Comparison of ENCODE assay signal across 19 cellular contexts in the genomic region with DNA sequence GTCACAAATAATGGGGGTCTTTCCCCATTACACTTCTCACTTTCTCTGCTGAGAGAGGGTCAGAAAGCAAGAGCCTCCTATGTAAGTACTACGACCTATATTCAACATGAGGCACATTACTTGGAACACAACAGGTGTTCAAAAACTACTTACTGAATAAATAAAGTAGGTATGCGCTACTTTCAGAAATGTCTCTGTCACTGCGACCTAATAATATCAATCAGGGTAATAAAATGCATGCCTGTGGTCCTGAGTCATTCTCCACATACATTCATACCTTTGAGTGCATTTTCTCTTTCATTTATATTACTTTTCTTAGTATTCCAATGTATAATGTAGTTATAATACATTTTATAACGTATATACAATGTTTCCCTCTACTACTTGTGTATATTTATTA.
"Had no signal": no experiment of that assay in that cellular context is flagged by ENCODE, and none has a peak within 500 bp of the region (broad histone marks: within the 10 kb centered on the region; RNA-seq: fewer than 3 reads in every experiment).

No MANE protein-coding gene starts in this region.

- H3K4me3 Mint-ChIP-seq: naive thymus-derived CD4-positive, alpha-beta T cell; nephron progenitor cell had no signal

- H3K27me3 Mint-ChIP-seq: naive thymus-derived CD4-positive, alpha-beta T cell had no signal

- H3K27me3 ChIP-seq: esophagus squamous epithelium, stomach had no signal

- ATAC-seq: left colon; left ventricle myocardium superior; naive thymus-derived CD4-positive, alpha-beta T cell; psoas muscle; sciatic nerve had no signal

- H3K27ac ChIP-seq: esophagus squamous epithelium, psoas muscle, skin epidermis, stomach, thoracic aorta had no signal

- FAIRE-seq: colon, kidney had no signal

- H3K4me1 Mint-ChIP-seq: naive thymus-derived CD4-positive, alpha-beta T cell; nephron progenitor cell had no signal

- H3K4me1 ChIP-seq: esophagus squamous epithelium, psoas muscle, stomach had no signal

- H3K9me3 Mint-ChIP-seq: nephron progenitor cell had no signal

- DNase-seq: dermis blood vessel endothelial cell; esophagus squamous epithelium; foreskin fibroblast; kidney; left colon; left ventricle myocardium superior; naive thymus-derived CD4-positive, alpha-beta T cell; nephron progenitor cell; psoas muscle; stimulated activated CD4-positive, alpha-beta T cell treated with anti-CD3 and anti-CD28 coated beads, Interleukin-2, amount 100 ng/mL, for 24 hours; stimulated activated CD4-positive, alpha-beta T cell treated with anti-CD3 and anti-CD28 coated beads, Interleukin-4, amount 100 ng/mL, for 4 hours; stimulated activated naive CD4-positive, alpha-beta T cell; stomach; substantia nigra; trophoblast cell had no signal

- H3K27ac Mint-ChIP-seq: naive thymus-derived CD4-positive, alpha-beta T cell; nephron progenitor cell had no signal
